Comparison of ENCODE assay signal across 20 cellular contexts in genomic region chr3:194505791-194506415, GRCh38. TPM values are rescaled to one million over a fixed set of nuclear protein-coding genes. Genes with fewer than 3 reads are reported as not detected.
A peak's percentile ranks its signal among the peaks of the same experiment; 100 is the strongest.
DNase-seq lines count a peak whose midpoint lies in the region; ATAC-seq and TF ChIP-seq lines count a peak whose summit lies in the region.
"Had no signal": no experiment of that assay in that cellular context is flagged by ENCODE, and none has a peak within 500 bp of the region (broad histone marks: within the 10 kb centered on the region; RNA-seq: fewer than 3 reads in every experiment).

No MANE protein-coding gene starts in this region.

- no peaks in the 10 kb centered on the region for H3K27me3 ChIP-seq in Panc1 (ENCODE audit: control insufficient read depth, insufficient read depth, low read length)
- H3K27me3 ChIP-seq: BE2C had no signal

- no peaks in the 10 kb centered on the region for H3K9me3 Mint-ChIP-seq in neural crest cell
- H3K9me3 Mint-ChIP-seq in naive thymus-derived CD8-positive, alpha-beta T cell: no peaks in the 10 kb centered on the region
- H3K9me3 Mint-ChIP-seq: H9 had no signal

- H3K27ac ChIP-seq in Panc1 (ENCODE audit: low read length): peak overlapping the region; percentile 5; the same call in 1 of the 2 replicates

- intact Hi-C loops in Panc1 (cut with micrococcal nuclease; ENCODE audit: unreplicated experiment): no loop called here

- CTCF ChIA-PET in Panc1 (lab: Charles Lee): no interaction called here

- DNase-seq in AG10803 (ENCODE audit: low read depth): peak; percentile 64
- DNase-seq in Panc1 (ENCODE audit: low read depth, low spot score): no peak
- DNase-seq in fibroblast of mammary gland (ENCODE audit: low read depth): peak; percentile 36
- DNase-seq in neural crest cell (ENCODE audit: low read depth, low spot score): no peak
- no peak for DNase-seq in SK-N-DZ (ENCODE audit: low spot score)
- DNase-seq in naive thymus-derived CD8-positive, alpha-beta T cell: no peak
- DNase-seq: BE2C; Caco-2; CD4-positive, CD25-positive, alpha-beta regulatory T cell; H9; NCI-H1105 treated with DMSO at 0.1 percent for 48 hours; NCI-H1694; NCI-H2081 treated with DMSO at 0.1 percent for 48 hours; NCI-H510A; NCI-H748 treated with DMSO at 0.1 percent for 48 hours; NK-92 treated with Interleukin-12 subunit alpha and Interleukin-12 subunit beta, amount 100 ng/mL, for 24 hours had no signal

- ATAC-seq in Panc1 (no peak), GM19467 (IDR thresholded peaks at IDR 0.05; ENCODE audit: unreplicated experiment) (no peak), HG03565 (IDR thresholded peaks at IDR 0.05; ENCODE audit: unreplicated experiment) (no peak)
- ATAC-seq in naive thymus-derived CD8-positive, alpha-beta T cell: no peak
- ATAC-seq: GM12878, Right ventricle myocardium inferior had no signal

- H3K9me3 ChIP-seq in Panc1 (ENCODE audit: control insufficient read depth, insufficient read depth, low read depth, low read length): no peaks in the 10 kb centered on the region
- H3K9me3 ChIP-seq: BE2C, Caco-2 had no signal

- no TSS peak for BruUV-seq in Panc1 (replicated peaks; lab: Mats Ljungman, UMichigan)

- H3K4me3 Mint-ChIP-seq in neural crest cell: no peak overlapping the region
- no peak overlapping the region for H3K4me3 Mint-ChIP-seq in naive thymus-derived CD8-positive, alpha-beta T cell
- H3K4me3 Mint-ChIP-seq: CD4-positive, CD25-positive, alpha-beta regulatory T cell; H9 had no signal

- no peaks in the 10 kb centered on the region for H3K27me3 Mint-ChIP-seq in neural crest cell (ENCODE audit: low read depth)
- H3K27me3 Mint-ChIP-seq in naive thymus-derived CD8-positive, alpha-beta T cell: no peaks in the 10 kb centered on the region
- H3K27me3 Mint-ChIP-seq: CD4-positive, CD25-positive, alpha-beta regulatory T cell had no signal

- no peaks in the 10 kb centered on the region for H3K36me3 ChIP-seq in Panc1 (ENCODE audit: control insufficient read depth, insufficient read depth, low read length)
- H3K36me3 ChIP-seq: BE2C had no signal

- POLR2A ChIA-PET in Panc1 (lab: Charles Lee): interaction anchor here (0.6 kb wide), 1 partner anchor 31 kb away, joined by 3 read pairs; no protein-coding TSS in a partner anchor
- POLR2A ChIA-PET in naive thymus-derived CD8-positive, alpha-beta T cell (lab: Charles Lee): no interaction called here

- H3K4me3 ChIP-seq in AG10803 (ENCODE audit: low read length) (no peak overlapping the region), Panc1 (ENCODE audit: low read depth in 2 of 2, low read length in 2 of 2) (no peak overlapping the region), fibroblast of mammary gland (ENCODE audit: control insufficient read depth, low read depth, low read length) (no peak overlapping the region)
- H3K4me3 ChIP-seq: GM12878 had no signal

- H3K4me1 ChIP-seq in Panc1 (ENCODE audit: control insufficient read depth, insufficient read depth, low read length): no peaks in the 10 kb centered on the region
- H3K4me1 ChIP-seq: BE2C had no signal

- in situ Hi-C loops in Panc1 (cut with HindIII; ENCODE audit: low pct_unique_long_range_greater_than_20kb, low sequenced_read_pairs): no loop called here

- H3K36me3 Mint-ChIP-seq in neural crest cell (ENCODE audit: low read depth): no peaks in the 10 kb centered on the region
- no peaks in the 10 kb centered on the region for H3K36me3 Mint-ChIP-seq in naive thymus-derived CD8-positive, alpha-beta T cell

- peak overlapping the region; percentile 16 for H3K27ac Mint-ChIP-seq in neural crest cell (ENCODE audit: unreplicated experiment)
- H3K27ac Mint-ChIP-seq in naive thymus-derived CD8-positive, alpha-beta T cell: no peak overlapping the region
- H3K27ac Mint-ChIP-seq: H9 had no signal

- H3K4me1 Mint-ChIP-seq in neural crest cell: no peaks in the 10 kb centered on the region
- peaks cover 0 to 4% (median 0%) of the 10 kb centered on the region in 4 donors for H3K4me1 Mint-ChIP-seq in naive thymus-derived CD8-positive, alpha-beta T cell

- TF ChIP-seq CTCF in AG10803 (conservative IDR thresholded peaks at IDR 0.05; ENCODE audit: low read length) (no peak), Panc1 (IDR thresholded peaks at IDR 0.05) (no peak), fibroblast of mammary gland (conservative IDR thresholded peaks at IDR 0.05; ENCODE audit: control insufficient read depth, insufficient read depth, low read depth, low read length) (no peak), neural crest cell (conservative IDR thresholded peaks at IDR 0.05) (no peak)

RNA-seq across cellular contexts. Expression of gene ATP13A3, which starts 19.1 kb away (rescaled TPM):
- total RNA-seq in Panc1 (2021; ENCODE audit: unreplicated experiment): 169 TPM
- polyA plus RNA-seq in Panc1 (2012; ENCODE audit: insufficient read length): 34.8 TPM
- 74.6 and 76.1 TPM in 2 replicates for total RNA-seq in neural crest cell
- 76.4 and 79.1 TPM in 2 replicates for polyA plus RNA-seq in SK-N-DZ (2014; cell fraction: cytosol; rRNA removed)
- 74.9 and 78.1 TPM in 2 replicates for polyA plus RNA-seq in SK-N-DZ (2014; cell fraction: nucleus; rRNA removed)
- total RNA-seq in naive thymus-derived CD8-positive, alpha-beta T cell: 10 to 100 TPM; 51.7 to 53.8 TPM
- 10 to 100 TPM in 2 of 3 donors, 1 to 10 TPM in 1; 5.9 to 13.2 (median 10.6) TPM for polyA plus RNA-seq in naive thymus-derived CD8-positive, alpha-beta T cell

Comparison
In these comparisons a context has a peak if more than half of its experiments do, and no peak if none do; other contexts are left out.
1. DNase-seq: peak in AG10803 (single experiment) and fibroblast of mammary gland (single experiment); none in Panc1 (single experiment), neural crest cell (single experiment), SK-N-DZ (single experiment) and naive thymus-derived CD8-positive, alpha-beta T cell (0 of 10).